ENCODE assay signal across 13 cellular contexts in genomic region chr17:69729937-69730336, GRCh38.
DNase-seq lines count a peak whose midpoint lies in the region; TF ChIP-seq lines count a peak whose summit lies in the region.
"Had no signal": no experiment of that assay in that cellular context is flagged by ENCODE, and none has a peak within 500 bp of the region (broad histone marks: within the 10 kb centered on the region; RNA-seq: fewer than 3 reads in every experiment).

No MANE protein-coding gene starts in this region.

- H3K36me3 Mint-ChIP-seq in HFFc6 (ENCODE audit: low read depth), result no peaks in the 10 kb centered on the region

- no peaks in the 10 kb centered on the region; the same call in 1 of the 2 replicates for H3K27me3 Mint-ChIP-seq in HFFc6 (ENCODE audit: insufficient read depth)

- no peak for TF ChIP-seq CTCF in HFFc6 (IDR thresholded peaks at IDR 0.05)

- peak; percentile 31 for DNase-seq in AG08395 (ENCODE audit: low spot score)
- DNase-seq in HFFc6, result peak; percentile 17
- peak; percentile 73 for DNase-seq in amniotic epithelial cell (ENCODE audit: low read depth)
- peak; percentile 29 for DNase-seq in fibroblast of peridontal ligament (ENCODE audit: extremely low read depth)
- DNase-seq in midbrain (lab: John Stamatoyannopoulos, UW), result no peak
- no peak for DNase-seq in activated gamma-delta T cell (lab: John Stamatoyannopoulos, UW)
- DNase-seq in COLO829 (ENCODE audit: low spot score), result no peak
- no peak for DNase-seq in amniotic stem cell (lab: John Stamatoyannopoulos, UW)
- DNase-seq: activated CD4-positive, alpha-beta T cell treated with anti-CD3 and anti-CD28 coated beads, Interleukin-2, amount 50 U/mL, for 1 hour; activated T-cell treated with anti-CD3 and anti-CD28 coated beads, Interleukin-2, amount 50 U/mL, for 48 hours; NCI-H1105; pancreas; stimulated activated CD4-positive, alpha-beta T cell treated with anti-CD3 and anti-CD28 coated beads, Interleukin-4, amount 100 ng/mL, for 1 hour had no signal

- peaks cover 72% of the 10 kb centered on the region for H3K4me1 Mint-ChIP-seq in HFFc6 (ENCODE audit: low read depth)

- H3K9me3 Mint-ChIP-seq in HFFc6, result no peaks in the 10 kb centered on the region

- no peak overlapping the region for H3K27ac Mint-ChIP-seq in HFFc6

- no peak overlapping the region for H3K4me3 Mint-ChIP-seq in HFFc6

Comparison
In these comparisons a context has a peak if more than half of its experiments do, and no peak if none do; other contexts are left out.
1. DNase-seq: peak in AG08395 (single experiment), HFFc6 (single experiment), amniotic epithelial cell (single experiment) and fibroblast of peridontal ligament (single experiment); none in midbrain (single experiment), activated gamma-delta T cell (single experiment), COLO829 (single experiment) and amniotic stem cell (single experiment).